ENCODE assay signal across 25 cellular contexts in genomic region chr20:18653736-18654447, GRCh38.
"Had no signal": no experiment of that assay in that cellular context is flagged by ENCODE, and none has a peak within 500 bp of the region (broad histone marks: within the 10 kb centered on the region; RNA-seq: fewer than 3 reads in every experiment).

No MANE protein-coding gene starts in this region.

- H3K4me3 ChIP-seq: left ventricle myocardium inferior, lung, mucosa of descending colon, ovary, smooth muscle cell, tibial nerve, uterus had no signal

- FAIRE-seq: islet of Langerhans, kidney had no signal

- H3K27me3 ChIP-seq: ovary, tibial nerve, uterus had no signal

- H3K36me3 ChIP-seq: left ventricle myocardium inferior, ovary, tibial nerve, uterus had no signal

- ATAC-seq: mucosa of descending colon; naive thymus-derived CD4-positive, alpha-beta T cell; natural killer cell treated with Interleukin-12 subunit alpha and Interleukin-12 subunit beta and Interleukin-15 and Interleukin-18, amount 100 ng/mL, for 72 hours; right cardiac atrium; stimulated activated memory B cell treated with anti-CD40 and anti-IgM and Interleukin-4, amounts not matched to agents 10 μg/mL and 1 μg/mL and 100 μg/mL, for 72 hours; stimulated activated naive CD8-positive, alpha-beta T cell treated with anti-CD3 and anti-CD28 coated beads, Interleukin-15, amount 100 ng/mL, for 72 hours had no signal

- H3K9me3 ChIP-seq: left ventricle myocardium inferior, mucosa of descending colon, ovary, tibial nerve, uterus had no signal

- H3K27ac ChIP-seq: left ventricle myocardium inferior, ovary, tibial nerve had no signal

- DNase-seq: hypothalamus; immature natural killer cell; kidney; left ventricle myocardium inferior; mesendoderm; midbrain; mucosa of descending colon; naive thymus-derived CD4-positive, alpha-beta T cell; ovary; retina; right cardiac atrium; stimulated activated CD4-positive, alpha-beta T cell treated with anti-CD3 and anti-CD28 coated beads, Interleukin-1b, Interleukin-23, amount 100 ng/mL, for 48 hours; stimulated activated CD4-positive, alpha-beta T cell treated with anti-CD3 and anti-CD28 coated beads, Interleukin-2, amount 100 ng/mL, for 48 hours; stimulated activated CD4-positive, alpha-beta T cell treated with anti-CD3 and anti-CD28 coated beads, Interleukin-4, amount 100 ng/mL, for 4 hours; stimulated activated CD8-positive, alpha-beta memory T cell treated with anti-CD3 and anti-CD28 coated beads, Interleukin-4, amount 100 ng/mL, for 48 hours; stimulated activated naive CD4-positive, alpha-beta T cell treated with Interleukin-2 at 50 U/mL for 16 hours; stimulated activated naive CD8-positive, alpha-beta T cell treated with anti-CD3 and anti-CD28 coated beads, Interleukin-15, amount 100 ng/mL, for 72 hours; substantia nigra; uterus had no signal

- H3K4me2 ChIP-seq: smooth muscle cell had no signal

- H3K4me1 ChIP-seq: uterus had no signal
